ENCODE assay signal across 1 cellular context in the genomic region with DNA sequence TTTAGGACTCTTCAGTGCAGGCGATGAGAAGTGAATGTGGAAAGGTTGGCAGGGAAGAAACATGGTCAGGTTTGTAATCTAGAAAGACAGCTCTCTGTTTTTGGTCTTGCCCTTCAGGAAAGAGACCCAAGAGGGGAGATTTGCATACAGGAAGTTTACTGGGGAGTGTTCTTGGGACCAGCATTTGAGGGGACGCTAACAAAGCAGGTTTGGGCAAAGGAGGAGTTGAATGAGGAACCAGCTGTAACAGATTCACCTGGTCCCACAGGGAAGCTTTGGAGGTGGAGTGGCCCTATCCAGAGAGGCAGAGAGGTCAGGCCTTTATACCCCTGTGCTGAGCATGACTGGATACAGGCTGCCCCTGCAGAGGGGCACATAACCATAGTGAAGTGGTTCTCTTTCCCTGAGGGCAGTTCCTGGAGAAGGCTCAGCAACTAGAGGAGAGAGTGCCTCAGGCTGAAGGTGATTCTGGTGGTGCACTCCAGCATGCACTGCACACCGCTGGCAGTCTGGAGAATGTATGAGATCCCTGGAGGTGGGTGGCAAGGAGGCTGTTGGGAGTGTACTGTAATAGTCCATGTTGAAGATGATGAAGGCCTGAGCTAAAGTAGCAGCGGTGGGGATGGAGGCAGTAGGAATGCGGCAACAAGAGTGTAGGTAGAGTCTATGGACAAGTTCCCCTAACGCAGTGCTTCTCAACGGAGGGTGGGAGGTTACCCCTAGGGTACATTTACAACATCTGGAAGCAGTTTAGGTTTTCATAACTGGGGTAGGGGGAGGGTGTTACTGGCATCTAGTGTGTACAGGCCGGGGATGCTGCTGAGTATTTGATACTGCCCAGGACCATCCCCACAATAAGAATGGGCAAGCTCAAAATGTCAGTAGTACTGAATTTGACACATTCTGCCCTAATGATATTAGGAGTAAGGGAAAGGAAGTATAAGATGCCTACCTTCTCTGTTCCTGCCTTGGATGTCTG.
TF ChIP-seq lines count a peak whose summit lies in the region.

No MANE protein-coding gene starts in this region.

TF ChIP-seq in GM23338, 12 proteins besides CTCF, POLR2A, EP300 and RAD21 (continued from another document):
- TF ChIP-seq, protein P1, sequence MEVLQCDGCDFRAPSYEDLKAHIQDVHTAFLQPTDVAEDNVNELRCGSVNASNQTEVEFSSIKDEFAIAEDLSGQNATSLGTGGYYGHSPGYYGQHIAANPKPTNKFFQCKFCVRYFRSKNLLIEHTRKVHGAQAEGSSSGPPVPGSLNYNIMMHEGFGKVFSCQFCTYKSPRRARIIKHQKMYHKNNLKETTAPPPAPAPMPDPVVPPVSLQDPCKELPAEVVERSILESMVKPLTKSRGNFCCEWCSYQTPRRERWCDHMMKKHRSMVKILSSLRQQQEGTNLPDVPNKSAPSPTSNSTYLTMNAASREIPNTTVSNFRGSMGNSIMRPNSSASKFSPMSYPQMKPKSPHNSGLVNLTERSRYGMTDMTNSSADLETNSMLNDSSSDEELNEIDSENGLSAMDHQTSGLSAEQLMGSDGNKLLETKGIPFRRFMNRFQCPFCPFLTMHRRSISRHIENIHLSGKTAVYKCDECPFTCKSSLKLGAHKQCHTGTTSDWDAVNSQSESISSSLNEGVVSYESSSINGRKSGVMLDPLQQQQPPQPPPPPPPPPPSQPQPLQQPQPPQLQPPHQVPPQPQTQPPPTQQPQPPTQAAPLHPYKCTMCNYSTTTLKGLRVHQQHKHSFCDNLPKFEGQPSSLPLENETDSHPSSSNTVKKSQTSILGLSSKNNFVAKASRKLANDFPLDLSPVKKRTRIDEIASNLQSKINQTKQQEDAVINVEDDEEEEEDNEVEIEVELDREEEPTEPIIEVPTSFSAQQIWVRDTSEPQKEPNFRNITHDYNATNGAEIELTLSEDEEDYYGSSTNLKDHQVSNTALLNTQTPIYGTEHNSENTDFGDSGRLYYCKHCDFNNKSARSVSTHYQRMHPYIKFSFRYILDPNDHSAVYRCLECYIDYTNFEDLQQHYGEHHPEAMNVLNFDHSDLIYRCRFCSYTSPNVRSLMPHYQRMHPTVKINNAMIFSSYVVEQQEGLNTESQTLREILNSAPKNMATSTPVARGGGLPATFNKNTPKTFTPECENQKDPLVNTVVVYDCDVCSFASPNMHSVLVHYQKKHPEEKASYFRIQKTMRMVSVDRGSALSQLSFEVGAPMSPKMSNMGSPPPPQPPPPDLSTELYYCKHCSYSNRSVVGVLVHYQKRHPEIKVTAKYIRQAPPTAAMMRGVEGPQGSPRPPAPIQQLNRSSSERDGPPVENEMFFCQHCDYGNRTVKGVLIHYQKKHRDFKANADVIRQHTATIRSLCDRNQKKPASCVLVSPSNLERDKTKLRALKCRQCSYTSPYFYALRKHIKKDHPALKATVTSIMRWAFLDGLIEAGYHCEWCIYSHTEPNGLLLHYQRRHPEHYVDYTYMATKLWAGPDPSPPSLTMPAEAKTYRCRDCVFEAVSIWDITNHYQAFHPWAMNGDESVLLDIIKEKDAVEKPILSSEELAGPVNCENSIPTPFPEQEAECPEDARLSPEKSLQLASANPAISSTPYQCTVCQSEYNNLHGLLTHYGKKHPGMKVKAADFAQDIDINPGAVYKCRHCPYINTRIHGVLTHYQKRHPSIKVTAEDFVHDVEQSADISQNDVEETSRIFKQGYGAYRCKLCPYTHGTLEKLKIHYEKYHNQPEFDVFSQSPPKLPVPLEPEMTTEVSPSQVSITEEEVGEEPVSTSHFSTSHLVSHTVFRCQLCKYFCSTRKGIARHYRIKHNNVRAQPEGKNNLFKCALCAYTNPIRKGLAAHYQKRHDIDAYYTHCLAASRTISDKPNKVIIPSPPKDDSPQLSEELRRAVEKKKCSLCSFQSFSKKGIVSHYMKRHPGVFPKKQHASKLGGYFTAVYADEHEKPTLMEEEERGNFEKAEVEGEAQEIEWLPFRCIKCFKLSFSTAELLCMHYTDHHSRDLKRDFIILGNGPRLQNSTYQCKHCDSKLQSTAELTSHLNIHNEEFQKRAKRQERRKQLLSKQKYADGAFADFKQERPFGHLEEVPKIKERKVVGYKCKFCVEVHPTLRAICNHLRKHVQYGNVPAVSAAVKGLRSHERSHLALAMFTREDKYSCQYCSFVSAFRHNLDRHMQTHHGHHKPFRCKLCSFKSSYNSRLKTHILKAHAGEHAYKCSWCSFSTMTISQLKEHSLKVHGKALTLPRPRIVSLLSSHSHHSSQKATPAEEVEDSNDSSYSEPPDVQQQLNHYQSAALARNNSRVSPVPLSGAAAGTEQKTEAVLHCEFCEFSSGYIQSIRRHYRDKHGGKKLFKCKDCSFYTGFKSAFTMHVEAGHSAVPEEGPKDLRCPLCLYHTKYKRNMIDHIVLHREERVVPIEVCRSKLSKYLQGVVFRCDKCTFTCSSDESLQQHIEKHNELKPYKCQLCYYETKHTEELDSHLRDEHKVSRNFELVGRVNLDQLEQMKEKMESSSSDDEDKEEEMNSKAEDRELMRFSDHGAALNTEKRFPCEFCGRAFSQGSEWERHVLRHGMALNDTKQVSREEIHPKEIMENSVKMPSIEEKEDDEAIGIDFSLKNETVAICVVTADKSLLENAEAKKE (CRISPR knock-in tag; IDR thresholded peaks at IDR 0.05) = no peak
- TF ChIP-seq ZNF114 (CRISPR knock-in tag; IDR thresholded peaks at IDR 0.05) = no peak
- no peak for TF ChIP-seq JUNB (IDR thresholded peaks at IDR 0.05; ENCODE audit: unreplicated experiment)
- no peak for TF ChIP-seq EZH2 (IDR thresholded peaks at IDR 0.05; ENCODE audit: low read depth, unreplicated experiment)
- no peak for TF ChIP-seq ZNF331 (CRISPR knock-in tag; IDR thresholded peaks at IDR 0.05; ENCODE audit: low read depth)
- TF ChIP-seq, protein P2, sequence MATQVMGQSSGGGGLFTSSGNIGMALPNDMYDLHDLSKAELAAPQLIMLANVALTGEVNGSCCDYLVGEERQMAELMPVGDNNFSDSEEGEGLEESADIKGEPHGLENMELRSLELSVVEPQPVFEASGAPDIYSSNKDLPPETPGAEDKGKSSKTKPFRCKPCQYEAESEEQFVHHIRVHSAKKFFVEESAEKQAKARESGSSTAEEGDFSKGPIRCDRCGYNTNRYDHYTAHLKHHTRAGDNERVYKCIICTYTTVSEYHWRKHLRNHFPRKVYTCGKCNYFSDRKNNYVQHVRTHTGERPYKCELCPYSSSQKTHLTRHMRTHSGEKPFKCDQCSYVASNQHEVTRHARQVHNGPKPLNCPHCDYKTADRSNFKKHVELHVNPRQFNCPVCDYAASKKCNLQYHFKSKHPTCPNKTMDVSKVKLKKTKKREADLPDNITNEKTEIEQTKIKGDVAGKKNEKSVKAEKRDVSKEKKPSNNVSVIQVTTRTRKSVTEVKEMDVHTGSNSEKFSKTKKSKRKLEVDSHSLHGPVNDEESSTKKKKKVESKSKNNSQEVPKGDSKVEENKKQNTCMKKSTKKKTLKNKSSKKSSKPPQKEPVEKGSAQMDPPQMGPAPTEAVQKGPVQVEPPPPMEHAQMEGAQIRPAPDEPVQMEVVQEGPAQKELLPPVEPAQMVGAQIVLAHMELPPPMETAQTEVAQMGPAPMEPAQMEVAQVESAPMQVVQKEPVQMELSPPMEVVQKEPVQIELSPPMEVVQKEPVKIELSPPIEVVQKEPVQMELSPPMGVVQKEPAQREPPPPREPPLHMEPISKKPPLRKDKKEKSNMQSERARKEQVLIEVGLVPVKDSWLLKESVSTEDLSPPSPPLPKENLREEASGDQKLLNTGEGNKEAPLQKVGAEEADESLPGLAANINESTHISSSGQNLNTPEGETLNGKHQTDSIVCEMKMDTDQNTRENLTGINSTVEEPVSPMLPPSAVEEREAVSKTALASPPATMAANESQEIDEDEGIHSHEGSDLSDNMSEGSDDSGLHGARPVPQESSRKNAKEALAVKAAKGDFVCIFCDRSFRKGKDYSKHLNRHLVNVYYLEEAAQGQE (IDR thresholded peaks at IDR 0.05; ENCODE audit: unreplicated experiment) = no peak
- TF ChIP-seq POLR2AphosphoS5 (IDR thresholded peaks at IDR 0.05; ENCODE audit: low read depth) = no peak
- TF ChIP-seq, protein P3, sequence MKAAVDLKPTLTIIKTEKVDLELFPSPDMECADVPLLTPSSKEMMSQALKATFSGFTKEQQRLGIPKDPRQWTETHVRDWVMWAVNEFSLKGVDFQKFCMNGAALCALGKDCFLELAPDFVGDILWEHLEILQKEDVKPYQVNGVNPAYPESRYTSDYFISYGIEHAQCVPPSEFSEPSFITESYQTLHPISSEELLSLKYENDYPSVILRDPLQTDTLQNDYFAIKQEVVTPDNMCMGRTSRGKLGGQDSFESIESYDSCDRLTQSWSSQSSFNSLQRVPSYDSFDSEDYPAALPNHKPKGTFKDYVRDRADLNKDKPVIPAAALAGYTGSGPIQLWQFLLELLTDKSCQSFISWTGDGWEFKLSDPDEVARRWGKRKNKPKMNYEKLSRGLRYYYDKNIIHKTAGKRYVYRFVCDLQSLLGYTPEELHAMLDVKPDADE (IDR thresholded peaks at IDR 0.05) = no peak
- TF ChIP-seq EZH2phosphoT487 (IDR thresholded peaks at IDR 0.05; ENCODE audit: unreplicated experiment) = no peak
